In the genomic region with DNA sequence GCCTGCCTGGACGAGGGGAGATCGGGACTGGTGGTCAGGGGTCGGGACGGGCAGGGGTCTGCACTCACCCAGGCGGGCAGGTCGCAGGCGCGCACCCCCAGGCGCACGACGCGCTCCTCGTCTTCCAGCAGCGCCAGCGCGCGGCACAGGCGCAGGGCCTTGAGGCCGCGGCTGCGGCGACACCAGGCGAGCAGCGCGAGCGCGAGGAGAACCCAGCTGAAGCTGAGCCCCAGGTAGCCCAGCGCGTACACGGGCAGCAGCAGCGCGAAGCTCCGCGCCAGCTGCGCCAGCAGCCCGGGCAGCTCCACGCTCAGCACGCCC, we compare ENCODE assay signal across 8 cellular contexts. TPM values are rescaled to one million over a fixed set of nuclear protein-coding genes. Genes with fewer than 3 reads are reported as not detected.
A peak's percentile ranks its signal among the peaks of the same experiment; 100 is the strongest.
DNase-seq lines count a peak whose midpoint lies in the region; ATAC-seq and TF ChIP-seq lines count a peak whose summit lies in the region.

No MANE protein-coding gene starts in this region.

- peaks cover 15% of the 10 kb centered on the region for H3K4me1 Mint-ChIP-seq in activated T-helper 17 cell treated with anti-CD3 and anti-CD28 coated beads, Interleukin-2, amount 50 U/mL, for 72 hours
- peaks cover 17% of the 10 kb centered on the region for H3K4me1 Mint-ChIP-seq in neural progenitor cell

- ATAC-seq in GM18520 (IDR thresholded peaks at IDR 0.05; ENCODE audit: unreplicated experiment) (peak; percentile 29), HG03025 (IDR thresholded peaks at IDR 0.05; ENCODE audit: low FRiP score, unreplicated experiment) (peak; percentile 50), upper lobe of right lung (peak; percentile 60)
- peak; percentile 48 for ATAC-seq in activated T-helper 17 cell treated with anti-CD3 and anti-CD28 coated beads, Interleukin-2, amount 50 U/mL, for 72 hours (replicated peaks)

- H3K79me2 ChIP-seq in neural progenitor cell (ENCODE audit: low read depth) = peaks cover 45% of the 10 kb centered on the region

- H3F3A ChIP-seq in neural progenitor cell (ENCODE audit: low read depth) = peaks cover 26% of the 10 kb centered on the region

- H4K20me1 ChIP-seq in BLaER1 treated with 17β-estradiol and CSF1 and Interleukin-3, amounts not matched to agents 10 nM and 100 nM = peaks cover 5 to 39% (median 24%) of the 10 kb centered on the region in 11 experiments; a peak in 18 of 22 replicates
- H4K20me1 ChIP-seq in neural progenitor cell (ENCODE audit: low read depth) = peaks cover 22% of the 10 kb centered on the region

- peaks cover 36 to 58% (median 52%) of the 10 kb centered on the region in 10 experiments for H3K4me1 ChIP-seq in BLaER1 treated with 17β-estradiol and CSF1 and Interleukin-3, amounts not matched to agents 10 nM and 100 nM
- H3K4me1 ChIP-seq in neural progenitor cell (peaks cover 5% of the 10 kb centered on the region), upper lobe of right lung (peaks cover 7% of the 10 kb centered on the region)

- no peak for TF ChIP-seq CTCF in fibroblast of villous mesenchyme (IDR thresholded peaks at IDR 0.05; ENCODE audit: insufficient read depth, low read depth, low read length)
- TF ChIP-seq CTCF in neural progenitor cell (IDR thresholded peaks at IDR 0.05) = no peak
- no peak for TF ChIP-seq CTCF in upper lobe of right lung (IDR thresholded peaks at IDR 0.05)

- peak overlapping the region; percentile 52 to 96 (median 94) for H3K4me2 ChIP-seq in BLaER1 treated with 17β-estradiol and CSF1 and Interleukin-3, amounts not matched to agents 10 nM and 100 nM
- H3K4me2 ChIP-seq in neural progenitor cell = peak overlapping the region; percentile 80

- peak overlapping the region; percentile 89 to 99 (median 96) for H3K27ac ChIP-seq in BLaER1 treated with 17β-estradiol and CSF1 and Interleukin-3, amounts not matched to agents 10 nM and 100 nM
- peak overlapping the region; percentile 81 for H3K27ac ChIP-seq in neural progenitor cell
- H3K27ac ChIP-seq in upper lobe of right lung = peak overlapping the region; percentile 99

- H3K36me3 ChIP-seq in BLaER1 treated with 17β-estradiol and CSF1 and Interleukin-3, amounts not matched to agents 10 nM and 100 nM = peaks cover 0 to 17% (median 6%) of the 10 kb centered on the region in 11 experiments; a peak in 7 of 22 replicates
- no peaks in the 10 kb centered on the region for H3K36me3 ChIP-seq in neural progenitor cell
- no peaks in the 10 kb centered on the region for H3K36me3 ChIP-seq in upper lobe of right lung

- no peaks in the 10 kb centered on the region for H3K27me3 Mint-ChIP-seq in activated T-helper 17 cell treated with anti-CD3 and anti-CD28 coated beads, Interleukin-2, amount 50 U/mL, for 72 hours
- H3K27me3 Mint-ChIP-seq in neural progenitor cell (ENCODE audit: insufficient read depth, low read depth) = peaks cover 7% of the 10 kb centered on the region

- no peaks in the 10 kb centered on the region for H3K9me3 Mint-ChIP-seq in activated T-helper 17 cell treated with anti-CD3 and anti-CD28 coated beads, Interleukin-2, amount 50 U/mL, for 72 hours
- no peaks in the 10 kb centered on the region for H3K9me3 Mint-ChIP-seq in neural progenitor cell

- H3K27ac Mint-ChIP-seq in activated T-helper 17 cell treated with anti-CD3 and anti-CD28 coated beads, Interleukin-2, amount 50 U/mL, for 72 hours = no peak overlapping the region
- H3K27ac Mint-ChIP-seq in neural progenitor cell = no peak overlapping the region

- DNase-seq in NCI-H2227 treated with DMSO at 0.1 percent for 48 hours (lab: John Stamatoyannopoulos, UW) (peak; percentile 70), fibroblast of villous mesenchyme (ENCODE audit: low read depth) (peak; percentile 86), neural progenitor cell (ENCODE audit: low spot score) (peak; percentile 90), upper lobe of right lung (peak; percentile 89)

- H3K9ac ChIP-seq in BLaER1 treated with 17β-estradiol and CSF1 and Interleukin-3, amounts not matched to agents 10 nM and 100 nM = peak overlapping the region; percentile 92 to 98 (median 96)
- peak overlapping the region; percentile 47 for H3K9ac ChIP-seq in neural progenitor cell

- intact Hi-C loops in upper lobe of right lung (cut with DNase I) = no loop called here

- H3K27me3 ChIP-seq in BLaER1 treated with 17β-estradiol and CSF1 and Interleukin-3, amounts not matched to agents 10 nM and 100 nM = no peaks in the 10 kb centered on the region
- no peaks in the 10 kb centered on the region for H3K27me3 ChIP-seq in neural progenitor cell
- no peaks in the 10 kb centered on the region for H3K27me3 ChIP-seq in upper lobe of right lung

- H3K4me3 Mint-ChIP-seq in activated T-helper 17 cell treated with anti-CD3 and anti-CD28 coated beads, Interleukin-2, amount 50 U/mL, for 72 hours = peak overlapping the region; percentile 84
- peak overlapping the region; percentile 90 for H3K4me3 Mint-ChIP-seq in neural progenitor cell

- peaks cover 32% of the 10 kb centered on the region for H3K36me3 Mint-ChIP-seq in activated T-helper 17 cell treated with anti-CD3 and anti-CD28 coated beads, Interleukin-2, amount 50 U/mL, for 72 hours (ENCODE audit: low read depth)
- peaks cover 4% of the 10 kb centered on the region for H3K36me3 Mint-ChIP-seq in neural progenitor cell

- peak overlapping the region; percentile 45 for H2AFZ ChIP-seq in neural progenitor cell (replicated peaks)

- H3K9me3 ChIP-seq in BLaER1 treated with 17β-estradiol and CSF1 and Interleukin-3, amounts not matched to agents 10 nM and 100 nM (replicated peaks in 1 of 11) = no peaks in the 10 kb centered on the region
- H3K9me3 ChIP-seq in neural progenitor cell (ENCODE audit: low read depth) = no peaks in the 10 kb centered on the region
- no peaks in the 10 kb centered on the region for H3K9me3 ChIP-seq in upper lobe of right lung

- peak overlapping the region; percentile 81 to 97 (median 94) for H3K4me3 ChIP-seq in BLaER1 treated with 17β-estradiol and CSF1 and Interleukin-3, amounts not matched to agents 10 nM and 100 nM
- peak overlapping the region; percentile 84 for H3K4me3 ChIP-seq in fibroblast of villous mesenchyme (ENCODE audit: low read depth, low read length)
- H3K4me3 ChIP-seq in neural progenitor cell = peak overlapping the region; percentile 81
- H3K4me3 ChIP-seq in upper lobe of right lung = peak overlapping the region; percentile 94

RNA-seq across cellular contexts. Expression of gene ESYT2, which starts 0.3 kb away (rescaled TPM):
- 100 to 1,000 TPM in 1 of 2 donors, 10 to 100 TPM in 1; 63.0 to 119 TPM for total RNA-seq in activated T-helper 17 cell treated with anti-CD3 and anti-CD28 coated beads, Interleukin-2, amount 50 U/mL, for 72 hours
- total RNA-seq in fibroblast of villous mesenchyme = 66.7 and 75.1 TPM in 2 replicates
- total RNA-seq in neural progenitor cell (ENCODE audit: low replicate concordance) = 33.4 and 39.3 TPM in 2 replicates
- total RNA-seq in upper lobe of right lung = 63.1 TPM

RNA-seq across cellular contexts. Expression of gene DYNC2I1, which starts 27.4 kb away (rescaled TPM):
- total RNA-seq in activated T-helper 17 cell treated with anti-CD3 and anti-CD28 coated beads, Interleukin-2, amount 50 U/mL, for 72 hours = 10 to 100 TPM; 13.5 to 41.1 TPM
- 3.5 and 4.2 TPM in 2 replicates for total RNA-seq in fibroblast of villous mesenchyme
- 12.9 and 15.8 TPM in 2 replicates for total RNA-seq in neural progenitor cell (ENCODE audit: low replicate concordance)
- total RNA-seq in upper lobe of right lung = 17.9 TPM

Comparison
In these comparisons a context has a peak if more than half of its experiments do, and no peak if none do; other contexts are left out.
1. Peak in every context shown above with its lines: DNase-seq, ATAC-seq, H3K4me3 ChIP-seq and H3K27ac ChIP-seq.